ENCODE assay signal across 14 cellular contexts in the genomic region with DNA sequence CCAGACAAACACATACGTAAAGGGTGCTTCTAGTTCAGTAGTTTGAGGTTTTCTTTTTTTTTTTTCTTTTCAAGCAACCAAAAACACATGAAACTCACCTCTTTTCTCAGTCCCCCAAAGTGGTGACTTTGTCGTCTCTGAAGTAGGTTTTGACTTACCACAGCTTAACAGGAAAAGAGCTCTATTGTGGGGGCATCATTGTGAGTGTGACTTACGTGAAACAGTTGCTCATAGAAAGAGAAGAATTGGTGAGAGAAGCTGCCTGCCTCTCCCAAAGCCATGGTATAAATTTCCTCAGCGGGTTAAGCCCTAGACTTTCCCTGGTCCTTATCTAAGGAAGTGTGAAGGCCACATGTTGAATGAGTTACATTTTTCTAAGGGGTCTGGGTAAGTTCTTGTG. TPM values are rescaled to one million over a fixed set of nuclear protein-coding genes. Genes with fewer than 3 reads are reported as not detected.
DNase-seq lines count a peak whose midpoint lies in the region; ATAC-seq and TF ChIP-seq lines count a peak whose summit lies in the region.
"Had no signal": no experiment of that assay in that cellular context is flagged by ENCODE, and none has a peak within 500 bp of the region (broad histone marks: within the 10 kb centered on the region; RNA-seq: fewer than 3 reads in every experiment).

No MANE protein-coding gene starts in this region.

- no peaks in the 10 kb centered on the region for H3K4me1 ChIP-seq in mucosa of descending colon (ENCODE audit: low read depth)

- peak overlapping the region; percentile 58 for H3K27ac Mint-ChIP-seq in activated CD4-positive, alpha-beta T cell treated with anti-CD3 and anti-CD28 coated beads, Interleukin-2, amount 10 ng/mL, durations not matched to agents 7 days and 5 days
- H3K27ac Mint-ChIP-seq: progenitor cell of endocrine pancreas had no signal

- peak overlapping the region; percentile 11 for H3K4me3 Mint-ChIP-seq in activated CD4-positive, alpha-beta T cell treated with anti-CD3 and anti-CD28 coated beads, Interleukin-2, amount 10 ng/mL, durations not matched to agents 7 days and 5 days

- TF ChIP-seq CTCF in mucosa of descending colon (IDR thresholded peaks at IDR 0.05), result no peak

- DNase-seq in activated CD4-positive, CD25-positive, alpha-beta regulatory T cell (lab: John Stamatoyannopoulos, UW), result no peak
- DNase-seq in activated CD4-positive, alpha-beta T cell treated with anti-CD3 and anti-CD28 coated beads, Interleukin-2, amount 10 ng/mL, durations not matched to agents 7 days and 5 days, result peak; percentile 59
- DNase-seq in mucosa of descending colon (peak in 1 of 3 donors; percentile 6), NCI-H146 treated with DMSO at 0.1 percent for 48 hours (lab: John Stamatoyannopoulos, UW; ENCODE audit: unreplicated experiment) (no peak)
- DNase-seq: MM.1S, NCI-H2227 treated with DMSO at 0.1 percent for 48 hours had no signal

- CTCF ChIA-PET in activated CD4-positive, alpha-beta T cell treated with anti-CD3 and anti-CD28 coated beads, Interleukin-2, amount 10 ng/mL, durations not matched to agents 7 days and 5 days (lab: Charles Lee), result interaction anchor here (0.5 to 1.3 kb wide), 4 partner anchors 10 to 57 kb away, joined by 3 to 4 read pairs (median 4); no protein-coding TSS in a partner anchor

- POLR2A ChIA-PET in activated CD4-positive, alpha-beta T cell treated with anti-CD3 and anti-CD28 coated beads, Interleukin-2, amount 10 ng/mL, durations not matched to agents 7 days and 5 days (lab: Charles Lee), result no interaction called here

- H3K9me3 ChIP-seq in mucosa of descending colon, result no peaks in the 10 kb centered on the region

- peaks cover 14% of the 10 kb centered on the region for H3K27me3 Mint-ChIP-seq in activated CD4-positive, alpha-beta T cell treated with anti-CD3 and anti-CD28 coated beads, Interleukin-2, amount 10 ng/mL, durations not matched to agents 7 days and 5 days
- H3K27me3 Mint-ChIP-seq: progenitor cell of endocrine pancreas had no signal

- no peak overlapping the region for H3K4me3 ChIP-seq in mucosa of descending colon
- H3K4me3 ChIP-seq: coronary artery, PC-9 had no signal

- H3K9me3 Mint-ChIP-seq in activated CD4-positive, alpha-beta T cell treated with anti-CD3 and anti-CD28 coated beads, Interleukin-2, amount 10 ng/mL, durations not matched to agents 7 days and 5 days, result peaks cover 4% of the 10 kb centered on the region

- intact Hi-C loops in mucosa of descending colon (cut with DNase I, micrococcal nuclease), result no loop called here

- peaks cover 11% of the 10 kb centered on the region for H3K36me3 Mint-ChIP-seq in activated CD4-positive, alpha-beta T cell treated with anti-CD3 and anti-CD28 coated beads, Interleukin-2, amount 10 ng/mL, durations not matched to agents 7 days and 5 days (ENCODE audit: low read depth)

- ATAC-seq in activated CD4-positive, CD25-positive, alpha-beta regulatory T cell treated with anti-CD3 and anti-CD28 coated beads, Interleukin-2, amount 50 U/mL, for 24 hours, result peak; percentile 80 to 86
- ATAC-seq in GM21381 (IDR thresholded peaks at IDR 0.05; ENCODE audit: unreplicated experiment) (peak; percentile 63), mucosa of descending colon (peak; percentile 68), HG03342 (IDR thresholded peaks at IDR 0.05; ENCODE audit: unreplicated experiment) (no peak), HG03025 (IDR thresholded peaks at IDR 0.05; ENCODE audit: low FRiP score, unreplicated experiment) (no peak)

- H3K36me3 ChIP-seq in mucosa of descending colon (ENCODE audit: low read depth), result no peaks in the 10 kb centered on the region

- peaks cover 61% of the 10 kb centered on the region for H3K4me1 Mint-ChIP-seq in activated CD4-positive, alpha-beta T cell treated with anti-CD3 and anti-CD28 coated beads, Interleukin-2, amount 10 ng/mL, durations not matched to agents 7 days and 5 days

RNA-seq across cellular contexts. Expression of gene FASLG, which starts 11.9 kb away (rescaled TPM):
- 1 to 10 TPM; 1.4 to 1.6 TPM for total RNA-seq in activated CD4-positive, alpha-beta T cell treated with anti-CD3 and anti-CD28 coated beads, Interleukin-2, amount 10 ng/mL, durations not matched to agents 7 days and 5 days
- total RNA-seq in mucosa of descending colon, result 1 to 10 TPM in 1 of 3 donors, under 1 TPM in 2; 0.60 to 1.1 (median 0.90) TPM
- total RNA-seq: PC-9, progenitor cell of endocrine pancreas, temporal lobe had no signal

Comparison
In these comparisons a context has a peak if more than half of its experiments do, and no peak if none do; other contexts are left out.
1. ATAC-seq: peak in activated CD4-positive, CD25-positive, alpha-beta regulatory T cell treated with anti-CD3 and anti-CD28 coated beads, Interleukin-2, amount 50 U/mL, for 24 hours (2 of 2), GM21381 (single experiment) and mucosa of descending colon (single experiment); none in HG03342 (single experiment) and HG03025 (single experiment).